ENCODE assay signal across 18 cellular contexts in genomic region chr12:120940799-120941198, GRCh38. TPM values are rescaled to one million over a fixed set of nuclear protein-coding genes. Genes with fewer than 3 reads are reported as not detected.
DNase-seq lines count a peak whose midpoint lies in the region; TF ChIP-seq lines count a peak whose summit lies in the region.
"Had no signal": no experiment of that assay in that cellular context is flagged by ENCODE, and none has a peak within 500 bp of the region (broad histone marks: within the 10 kb centered on the region; RNA-seq: fewer than 3 reads in every experiment).

No MANE protein-coding gene starts in this region.

- no peak for TF ChIP-seq CTCF in HL-60 (IDR thresholded peaks at IDR 0.05; ENCODE audit: insufficient read depth, low read length)

- peak; percentile 58 for DNase-seq in Daoy (ENCODE audit: low read depth)
- DNase-seq in HL-60 (ENCODE audit: low read depth in 1 of 2, low spot score in 1 of 2): peak; percentile 38 to 65
- peak; percentile 31 for DNase-seq in amniotic epithelial cell (ENCODE audit: low read depth)
- DNase-seq in left kidney (ENCODE audit: low read depth, low spot score): peak; percentile 45
- DNase-seq in T-helper 9 cell: no peak
- DNase-seq in globus pallidus (ENCODE audit: low spot score): no peak
- no peak for DNase-seq in AG20443 (ENCODE audit: low spot score)
- DNase-seq in SKM-1 (lab: John Stamatoyannopoulos, UW; ENCODE audit: unreplicated experiment): no peak
- DNase-seq: activated CD4-positive, alpha-beta T cell treated with anti-CD3 and anti-CD28 coated beads, Interleukin-2, amount 50 U/mL, for 1 hour; activated T-cell treated with anti-CD3 and anti-CD28 coated beads, Interleukin-2, amount 50 U/mL, for 1 hour; H7; mammary epithelial cell; NCI-H1105; NCI-H748 treated with DMSO at 0.1 percent for 48 hours; Right ventricle myocardium superior had no signal

- no peaks in the 10 kb centered on the region for H3K27me3 ChIP-seq in HL-60 (ENCODE audit: insufficient read depth, poor library complexity, severe bottlenecking)

- no peak overlapping the region for H3K27ac ChIP-seq in HL-60 (replicated peaks)

- H3K4me3 ChIP-seq in HL-60 (replicated peaks; ENCODE audit: insufficient read depth, low read length): no peak overlapping the region

RNA-seq across cellular contexts. Expression of gene SPPL3, which starts 36.6 kb away (rescaled TPM):
- total RNA-seq in Daoy (2014; rRNA removed; shearing (Covaris generic)): 5.4 and 7.1 TPM in 2 replicates

RNA-seq across cellular contexts. Expression of gene HNF1A, which starts 37.5 kb away (rescaled TPM):
- total RNA-seq in Daoy (2014; rRNA removed; shearing (Covaris generic)): not detected in 2 replicates
- total RNA-seq: B cell; H7; mammary epithelial cell; neural crest cell; Right ventricle myocardium superior; T-helper 2 cell treated with Interferon-gamma antibody and Interleukin-4, amounts not matched to agents 100 ng/mL and 5 ng/mL, for 36 hours had no signal

Comparison
In these comparisons a context has a peak if more than half of its experiments do, and no peak if none do; other contexts are left out.
1. DNase-seq: peak in Daoy (single experiment), HL-60 (2 of 2), amniotic epithelial cell (single experiment) and left kidney (single experiment); none in T-helper 9 cell (single experiment), globus pallidus (single experiment), AG20443 (single experiment) and SKM-1 (single experiment).